In genomic region chr5:54007822-54008777, GRCh38 we compare ENCODE assay signal across 16 cellular contexts.
DNase-seq lines count a peak whose midpoint lies in the region; ATAC-seq and TF ChIP-seq lines count a peak whose summit lies in the region.
"Had no signal": no experiment of that assay in that cellular context is flagged by ENCODE, and none has a peak within 500 bp of the region (broad histone marks: within the 10 kb centered on the region; RNA-seq: fewer than 3 reads in every experiment).

No MANE protein-coding gene starts in this region.

- H3K4me3 ChIP-seq in heart right ventricle (no peak overlapping the region), adipocyte (ENCODE audit: low read length) (peak overlapping the region; percentile 42), hepatocyte (no peak overlapping the region), skeletal muscle satellite cell (ENCODE audit: low read length) (no peak overlapping the region)
- H3K4me3 ChIP-seq: coronary artery, thyroid gland had no signal

- no peaks in the 10 kb centered on the region for H3K27me3 ChIP-seq in heart right ventricle
- no peaks in the 10 kb centered on the region for H3K27me3 ChIP-seq in adipocyte (replicated peaks; ENCODE audit: control insufficient read depth, insufficient read depth, low read length)
- H3K27me3 ChIP-seq in hepatocyte, result no peaks in the 10 kb centered on the region
- no peaks in the 10 kb centered on the region for H3K27me3 ChIP-seq in skeletal muscle satellite cell (ENCODE audit: control insufficient read depth, insufficient read depth, low read length)
- H3K27me3 ChIP-seq: thyroid gland had no signal

- DNase-seq in Right ventricle myocardium superior (no peak), heart right ventricle (no peak), adipocyte (ENCODE audit: low read depth) (peak; percentile 67), hepatocyte (ENCODE audit: low spot score) (peak; percentile 41), DMS153 (lab: John Stamatoyannopoulos, UW) (no peak), islet precursor cell (no peak)
- no peak for DNase-seq in effector CD8-positive, alpha-beta T cell (lab: John Stamatoyannopoulos, UW)
- DNase-seq: activated CD4-positive, alpha-beta T cell treated with anti-CD3 and anti-CD28 coated beads, Interleukin-2, amount 10 ng/mL, durations not matched to agents 7 days and 5 days; activated effector memory CD4-positive, alpha-beta T cell treated with Interleukin-2 at 50 U/mL for 16 hours; DMS79 treated with DMSO at 0.1 percent for 48 hours; NCI-H1417; NCI-H82; small intestine; thyroid gland had no signal

- no peaks in the 10 kb centered on the region for H3K79me2 ChIP-seq in hepatocyte

- H3K9me2 ChIP-seq in hepatocyte (replicated peaks; ENCODE audit: insufficient read depth), result no peaks in the 10 kb centered on the region

- intact Hi-C loops in Right ventricle myocardium superior (cut with DNase I) (no loop called here), heart right ventricle (cut with DNase I) (no loop called here)

- peaks cover 0 to 18% (median 0%) of the 10 kb centered on the region in 9 donors for H3K4me1 ChIP-seq in heart right ventricle
- peaks cover 29% of the 10 kb centered on the region for H3K4me1 ChIP-seq in adipocyte (ENCODE audit: control insufficient read depth, insufficient read depth, low read length)
- H3K4me1 ChIP-seq in hepatocyte (ENCODE audit: insufficient read depth), result peaks cover 14% of the 10 kb centered on the region
- peaks cover 21% of the 10 kb centered on the region for H3K4me1 ChIP-seq in skeletal muscle satellite cell (ENCODE audit: control insufficient read depth, insufficient read depth, low read length)
- H3K4me1 ChIP-seq: thyroid gland had no signal

- H3K4me2 ChIP-seq in hepatocyte (peak overlapping the region; percentile 19), skeletal muscle satellite cell (ENCODE audit: low read length) (peak overlapping the region; percentile 54)

- TF ChIP-seq CTCF in heart right ventricle (IDR thresholded peaks at IDR 0.05) (no peak), hepatocyte (IDR thresholded peaks at IDR 0.05; ENCODE audit: poor library complexity) (no peak)

- H3K27ac ChIP-seq in heart right ventricle (peak overlapping the region in 1 of 10 donors; percentile 14), hepatocyte (peak overlapping the region; percentile 61)
- H3K27ac ChIP-seq: coronary artery, thyroid gland had no signal

- H3K9ac ChIP-seq in adipocyte (ENCODE audit: low read length) (peak overlapping the region; percentile 21), skeletal muscle satellite cell (ENCODE audit: low read depth, low read length) (peak overlapping the region; percentile 13)

- H2AFZ ChIP-seq in hepatocyte, result no peak overlapping the region

- peak; percentile 63 for ATAC-seq in Right ventricle myocardium superior (ENCODE audit: poor library complexity)
- no peak for ATAC-seq in heart right ventricle

- H4K20me1 ChIP-seq in hepatocyte (ENCODE audit: insufficient read depth, poor library complexity, severe bottlenecking), result no peaks in the 10 kb centered on the region

- H3K36me3 ChIP-seq in heart right ventricle, result no peaks in the 10 kb centered on the region
- no peaks in the 10 kb centered on the region for H3K36me3 ChIP-seq in adipocyte (ENCODE audit: control insufficient read depth, insufficient read depth, low read length, severe bottlenecking)
- no peaks in the 10 kb centered on the region for H3K36me3 ChIP-seq in hepatocyte (replicated peaks; ENCODE audit: insufficient read depth, low read depth)
- no peaks in the 10 kb centered on the region for H3K36me3 ChIP-seq in skeletal muscle satellite cell (ENCODE audit: insufficient read depth, low read length)
- H3K36me3 ChIP-seq: thyroid gland had no signal

- 66% methylated on average over 6 of the region's 6 CpGs for WGBS in heart right ventricle, 2 donors
- 32% methylated on average over 6 of the region's 6 CpGs for WGBS in hepatocyte (ENCODE audit: low lambda C conversion rate, missing lambda C conversion rate)

- H3K9me3 ChIP-seq in heart right ventricle, result no peaks in the 10 kb centered on the region
- H3K9me3 ChIP-seq in adipocyte (ENCODE audit: control insufficient read depth, low read length), result no peaks in the 10 kb centered on the region
- H3K9me3 ChIP-seq in hepatocyte (ENCODE audit: low read depth), result no peaks in the 10 kb centered on the region
- H3K9me3 ChIP-seq in skeletal muscle satellite cell (replicated peaks; ENCODE audit: low read length), result no peaks in the 10 kb centered on the region
- H3K9me3 ChIP-seq: thyroid gland had no signal

Comparison
In these comparisons a context has a peak if more than half of its experiments do, and no peak if none do; other contexts are left out.
1. DNase-seq: peak in adipocyte (single experiment) and hepatocyte (single experiment); none in Right ventricle myocardium superior (single experiment), heart right ventricle (0 of 2), DMS153 (single experiment), effector CD8-positive, alpha-beta T cell (single experiment) and islet precursor cell (single experiment).